ENCODE assay signal across 23 cellular contexts in the genomic region with DNA sequence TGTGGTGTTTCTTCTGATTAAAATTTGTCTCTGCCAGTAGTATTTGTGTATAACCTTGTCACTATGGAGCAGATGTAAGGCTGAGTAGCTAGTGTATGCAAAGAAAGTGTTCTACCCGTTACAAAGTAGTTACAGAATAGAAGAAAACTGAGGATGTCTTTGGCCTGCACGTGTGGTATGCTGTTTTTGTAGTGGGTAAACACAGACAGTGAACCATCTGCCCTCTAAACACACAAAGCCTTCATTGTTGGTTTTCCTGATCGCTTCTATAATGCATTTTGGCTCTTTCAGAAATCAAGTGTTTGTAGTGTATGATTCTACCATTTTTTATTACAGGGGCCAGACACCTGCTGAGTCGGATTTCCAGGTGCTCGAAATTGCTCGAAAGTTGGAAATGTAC.
DNase-seq lines count a peak whose midpoint lies in the region; ATAC-seq, FAIRE-seq and TF ChIP-seq lines count a peak whose summit lies in the region.
"Had no signal": no experiment of that assay in that cellular context is flagged by ENCODE, and none has a peak within 500 bp of the region (broad histone marks: within the 10 kb centered on the region; RNA-seq: fewer than 3 reads in every experiment).

No MANE protein-coding gene starts in this region.

- 85% methylated on average over 6 of the region's 6 CpGs for WGBS in suprapubic skin

- TF ChIP-seq EP300 in suprapubic skin (IDR thresholded peaks at IDR 0.05), result no peak

- no peak for ATAC-seq in HG02970 (IDR thresholded peaks at IDR 0.05; ENCODE audit: low FRiP score, unreplicated experiment)
- ATAC-seq: A549; activated CD8-positive, alpha-beta memory T cell treated with anti-CD3 and anti-CD28 coated beads, Interleukin-2, amount 10 ng/mL, durations not matched to agents 7 days and 5 days; naive thymus-derived CD8-positive, alpha-beta T cell; Panc1 had no signal

- no peaks in the 10 kb centered on the region for H3K9me3 ChIP-seq in suprapubic skin
- H3K9me3 ChIP-seq: A549, esophagus squamous epithelium, upper lobe of left lung had no signal

- TF ChIP-seq CTCF in suprapubic skin (IDR thresholded peaks at IDR 0.05), result no peak

- DNase-seq in COLO829 (ENCODE audit: low spot score) (peak; percentile 42), NCI-H1436 (lab: John Stamatoyannopoulos, UW) (peak; percentile 50), NCI-H345 (lab: John Stamatoyannopoulos, UW) (peak; percentile 78), globus pallidus (ENCODE audit: low spot score) (peak; percentile 78), suprapubic skin (ENCODE audit: low spot score in 2 of 2) (no peak), NAMALWA (ENCODE audit: low spot score) (no peak), GM19239 (ENCODE audit: insufficient read length, low spot score) (no peak)
- DNase-seq: activated CD4-positive, alpha-beta T cell treated with anti-CD3 and anti-CD28 coated beads for 1 hour; activated CD8-positive, alpha-beta memory T cell treated with anti-CD3 and anti-CD28 coated beads, Interleukin-2, amount 10 ng/mL, durations not matched to agents 7 days and 5 days; effector CD4-positive, alpha-beta T cell; esophagus squamous epithelium; mammary epithelial cell; naive thymus-derived CD8-positive, alpha-beta T cell; NCI-H82; spleen; T-helper 9 cell; upper lobe of left lung had no signal

- no peak overlapping the region for H3K27ac ChIP-seq in suprapubic skin
- H3K27ac ChIP-seq: A549, cardiac muscle cell, esophagus squamous epithelium, SK-N-MC, spleen, upper lobe of left lung had no signal

- no peak for FAIRE-seq in GM19239 (lab: Jason Lieb, UNC)
- FAIRE-seq: A549, GM18507 had no signal

- no peaks in the 10 kb centered on the region for H3K27me3 ChIP-seq in suprapubic skin
- H3K27me3 ChIP-seq: cardiac muscle cell, esophagus squamous epithelium, spleen, upper lobe of left lung had no signal

- H3K4me3 ChIP-seq in suprapubic skin, result no peak overlapping the region
- H3K4me3 ChIP-seq: A549, cardiac muscle cell, esophagus squamous epithelium, SK-N-MC, spleen, upper lobe of left lung had no signal

- TF ChIP-seq POLR2A in suprapubic skin (IDR thresholded peaks at IDR 0.05), result no peak

- peaks cover 95% of the 10 kb centered on the region for H3K36me3 ChIP-seq in suprapubic skin

- H3K4me1 ChIP-seq in suprapubic skin, result no peaks in the 10 kb centered on the region
- H3K4me1 ChIP-seq: A549, esophagus squamous epithelium, upper lobe of left lung had no signal

Comparison
In these comparisons a context has a peak if more than half of its experiments do, and no peak if none do; other contexts are left out.
1. DNase-seq: peak in COLO829 (single experiment), NCI-H1436 (single experiment), NCI-H345 (single experiment) and globus pallidus (single experiment); none in suprapubic skin (0 of 2), NAMALWA (single experiment) and GM19239 (single experiment).